ENCODE assay signal across 8 cellular contexts in genomic region chr19:48900477-48901452, GRCh38. TPM values are rescaled to one million over a fixed set of nuclear protein-coding genes. Genes with fewer than 3 reads are reported as not detected.
DNase-seq lines count a peak whose midpoint lies in the region; ATAC-seq, FAIRE-seq and TF ChIP-seq lines count a peak whose summit lies in the region.

No MANE protein-coding gene starts in this region.

- peaks cover 23% of the 10 kb centered on the region for H3K36me3 Mint-ChIP-seq in central memory CD8-positive, alpha-beta T cell (ENCODE audit: insufficient read depth)

- H3K36me3 ChIP-seq in Peyer's patch (peaks cover 0 to 19% (median 0%) of the 10 kb centered on the region in 3 donors), HepG2 (replicated peaks in 1 of 2; ENCODE audit: control insufficient read depth in 1 of 2, insufficient read depth in 2 of 2, low read length in 2 of 2) (peaks cover 3 to 11% of the 10 kb centered on the region in 2 experiments; a peak in 4 of 5 replicates)

- DNase-seq in stimulated activated CD4-positive, alpha-beta T cell treated with anti-CD3 and anti-CD28 coated beads, Interleukin-4, amount 100 ng/mL, for 24 hours = peak; percentile 9
- no peak for DNase-seq in stimulated activated CD4-positive, alpha-beta T cell treated with anti-CD3 and anti-CD28 coated beads, Interleukin-2, amount 100 ng/mL, for 48 hours
- DNase-seq in Peyer's patch (peak in 1 of 3 donors; percentile 53), HepG2 (ENCODE audit: low spot score) (peak; percentile 29), superior temporal gyrus (ENCODE audit: extremely low spot score) (peak; percentile 26), NCI-H345 treated with DMSO at 0.1 percent for 48 hours (lab: John Stamatoyannopoulos, UW; ENCODE audit: unreplicated experiment) (no peak)
- DNase-seq in central memory CD8-positive, alpha-beta T cell (ENCODE audit: low spot score in 2 of 2) = no peak

- H3K4me2 ChIP-seq in HepG2 (ENCODE audit: low read depth, low read length) = peak overlapping the region; percentile 78

- 24% methylated on average over 7 of the region's 25 CpGs for WGBS in HepG2 (ENCODE audit: low lambda C conversion rate)

- H3K9me3 ChIP-seq in Peyer's patch = no peaks in the 10 kb centered on the region
- no peaks in the 10 kb centered on the region for H3K9me3 ChIP-seq in HepG2 (ENCODE audit: low read length)

- TSS peak; percentile 84 for BruUV-seq in HepG2 (replicated peaks; lab: Mats Ljungman, UMichigan)

- TF ChIP-seq EP300 in HepG2 (IDR thresholded peaks at IDR 0.05; ENCODE audit: low read depth in 2 of 2, low read length in 2 of 2) (no peak), HepG2 (CRISPR knock-in tag; IDR thresholded peaks at IDR 0.05; ENCODE audit: borderline replicate concordance) (no peak)

- in situ Hi-C loops in HepG2 (cut with HindIII; ENCODE audit: extremely low pct_ligation_motif_present, low pct_unique_long_range_greater_than_20kb) = no loop called here

- peak overlapping the region; percentile 97 for H3K27ac Mint-ChIP-seq in central memory CD8-positive, alpha-beta T cell (ENCODE audit: low read depth)

- H3K27ac ChIP-seq in Peyer's patch = peak overlapping the region; percentile 79 to 88 (median 84)
- H3K27ac ChIP-seq in HepG2 (ENCODE audit: extremely low read length, insufficient read depth, low read length) = peak overlapping the region; percentile 77

- peaks cover 0 to 20% (median 0%) of the 10 kb centered on the region in 4 donors for H3K4me1 ChIP-seq in Peyer's patch
- peaks cover 42% of the 10 kb centered on the region for H3K4me1 ChIP-seq in HepG2 (ENCODE audit: insufficient read depth, low read length)

- intact Hi-C loops in HepG2 (cut with micrococcal nuclease; ENCODE audit: unreplicated experiment) = loop anchor here (2.0 kb wide), 1 partner anchor 62 kb away; no protein-coding TSS in a partner anchor

- TF ChIP-seq POLR2A in Peyer's patch (IDR thresholded peaks at IDR 0.05) (no peak), HepG2 (IDR thresholded peaks at IDR 0.05; ENCODE audit: insufficient read depth in 1 of 2, low read depth in 2 of 2, low read length in 2 of 2) (no peak)

- CTCF ChIA-PET in HepG2 (lab: Yijun Ruan, JAX; ENCODE audit: low intra/inter-chr PET ratio, low total read pairs) = no interaction called here

- POLR2A ChIA-PET in HepG2 (lab: Yijun Ruan, JAX) = interaction anchor here (0.5 to 3.1 kb wide), 18 partner anchors 14 to 282 kb away, joined by 3 to 26 read pairs (median 6); partner anchors contain the start of genes BAX, DHDH, FTL and GYS1

- H3K4me3 Mint-ChIP-seq in central memory CD8-positive, alpha-beta T cell = peak overlapping the region; percentile 97

- H3K27me3 ChIP-seq in Peyer's patch = no peaks in the 10 kb centered on the region
- no peaks in the 10 kb centered on the region; a peak in 1 of 5 replicates for H3K27me3 ChIP-seq in HepG2 (ENCODE audit: control insufficient read depth in 1 of 2, insufficient read depth in 2 of 2, low read length in 2 of 2)

- peaks cover 14% of the 10 kb centered on the region for H3K79me2 ChIP-seq in HepG2 (ENCODE audit: insufficient read depth, low read length)

- peaks cover 38% of the 10 kb centered on the region for H3K4me1 Mint-ChIP-seq in central memory CD8-positive, alpha-beta T cell

- TF ChIP-seq CTCF in Peyer's patch (IDR thresholded peaks at IDR 0.05) (no peak), HepG2 (CRISPR knock-in tag; IDR thresholded peaks at IDR 0.05) (no peak)

- no peak overlapping the region for H2AFZ ChIP-seq in HepG2 (ENCODE audit: low read length)

- peak overlapping the region; percentile 84 for H3K9ac ChIP-seq in HepG2 (ENCODE audit: insufficient read depth, low read depth, low read length)

- TF ChIP-seq RAD21 in HepG2 (CRISPR knock-in tag; IDR thresholded peaks at IDR 0.05) = no peak

- H3K27me3 Mint-ChIP-seq in central memory CD8-positive, alpha-beta T cell = peaks cover 11% of the 10 kb centered on the region

- peak; percentile 80 for FAIRE-seq in HepG2 (lab: Jason Lieb, UNC)

- H3K9me3 Mint-ChIP-seq in central memory CD8-positive, alpha-beta T cell = no peaks in the 10 kb centered on the region

- H4K20me1 ChIP-seq in HepG2 (ENCODE audit: insufficient read depth, low read length) = no peaks in the 10 kb centered on the region

- ATAC-seq in central memory CD8-positive, alpha-beta T cell (replicated peaks; ENCODE audit: extremely low read depth, poor library complexity, severe bottlenecking) = peak; percentile 24
- ATAC-seq in HepG2 (peak; percentile 31), GM19023 (IDR thresholded peaks at IDR 0.05; ENCODE audit: unreplicated experiment) (no peak)

- H3K4me3 ChIP-seq in Peyer's patch (peak overlapping the region; percentile 55 to 94 (median 76)), HepG2 (replicated peaks in 1 of 3; ENCODE audit: insufficient read depth in 1 of 3, low read depth in 2 of 3, low read length in 3 of 3) (peak overlapping the region; percentile 73 to 97 (median 96))

RNA-seq across cellular contexts. Expression of gene NUCB1, which starts 0.7 kb away (rescaled TPM):
- total RNA-seq in Peyer's patch (100 to 1,000 TPM; 154 to 506 (median 444) TPM), HepG2 (2016; rRNA removed; fragmentation: Illumina TruSeq; extraction: Trizol) (34.3 and 82.3 TPM in 2 replicates)
- total RNA-seq in HepG2 (2016; cell fraction: cytosol; rRNA removed; fragmentation: Illumina TruSeq; extraction: Trizol; ENCODE audit: low read depth) = 9.0 and 9.7 TPM in 2 replicates
- 28.8 and 87.6 TPM in 2 replicates for total RNA-seq in HepG2 (2016; cell fraction: insoluble cytoplasmic fraction; rRNA removed; fragmentation: Illumina TruSeq; extraction: Trizol)
- total RNA-seq in HepG2 (2016; cell fraction: membrane; rRNA removed; fragmentation: Illumina TruSeq; extraction: Trizol) = 25.3 and 25.9 TPM in 2 replicates
- 82.3 and 93.1 TPM in 2 replicates for total RNA-seq in HepG2 (2016; cell fraction: nucleus; rRNA removed; fragmentation: Illumina TruSeq; extraction: Trizol)
- polyA plus RNA-seq in HepG2 (2011; rRNA removed) = 106 and 144 TPM in 2 replicates
- polyA plus RNA-seq in HepG2 (2011; cell fraction: cytosol; rRNA removed) = 86.9 and 132 TPM in 2 replicates
- polyA plus RNA-seq in HepG2 (2011; cell fraction: nucleus; rRNA removed) = 169 and 200 TPM in 2 replicates
- 83.2 and 101 TPM in 2 replicates for polyA plus RNA-seq in HepG2 (2012)
- polyA plus RNA-seq in HepG2 (2016; cell fraction: cytosol; fragmentation: Illumina TruSeq; extraction: Trizol; ENCODE audit: low read depth) = 16.8 and 17.5 TPM in 2 replicates
- polyA plus RNA-seq in HepG2 (2016; cell fraction: insoluble cytoplasmic fraction; fragmentation: Illumina TruSeq; extraction: Trizol; ENCODE audit: low read depth) = 32.3 and 40.2 TPM in 2 replicates
- polyA plus RNA-seq in HepG2 (2016; cell fraction: membrane; fragmentation: Illumina TruSeq; extraction: Trizol; ENCODE audit: low read depth) = 25.6 and 28.2 TPM in 2 replicates
- polyA plus RNA-seq in HepG2 (2016; cell fraction: nucleus; fragmentation: Illumina TruSeq; extraction: Trizol; ENCODE audit: insufficient read depth, low read depth) = 164 and 172 TPM in 2 replicates
- polyA minus RNA-seq in HepG2 (2011; rRNA and poly(A)+ RNA removed; ENCODE audit: low replicate concordance) = 57.6 and 72.0 TPM in 2 replicates
- 40.4 and 44.8 TPM in 2 replicates for polyA minus RNA-seq in HepG2 (2011; cell fraction: cytosol; rRNA and poly(A)+ RNA removed)
- polyA minus RNA-seq in HepG2 (2011; cell fraction: nucleus; rRNA and poly(A)+ RNA removed) = 23.2 and 25.9 TPM in 2 replicates

RNA-seq across cellular contexts. Expression of gene TULP2, which starts 2.2 kb away (rescaled TPM):
- not detected for total RNA-seq in Peyer's patch
- total RNA-seq in HepG2 (2016; rRNA removed; fragmentation: Illumina TruSeq; extraction: Trizol) = not detected in 2 replicates
- total RNA-seq in HepG2 (2016; cell fraction: cytosol; rRNA removed; fragmentation: Illumina TruSeq; extraction: Trizol; ENCODE audit: low read depth) = not detected in 2 replicates
- not detected in 2 replicates for total RNA-seq in HepG2 (2016; cell fraction: insoluble cytoplasmic fraction; rRNA removed; fragmentation: Illumina TruSeq; extraction: Trizol)
- total RNA-seq in HepG2 (2016; cell fraction: membrane; rRNA removed; fragmentation: Illumina TruSeq; extraction: Trizol) = 0.12 TPM in 1 of 2 replicates, not detected in the other
- total RNA-seq in HepG2 (2016; cell fraction: nucleus; rRNA removed; fragmentation: Illumina TruSeq; extraction: Trizol) = not detected in 2 replicates
- polyA plus RNA-seq in HepG2 (2011; rRNA removed) = 0.04 and 0.08 TPM in 2 replicates
- 0.04 and 0.11 TPM in 2 replicates for polyA plus RNA-seq in HepG2 (2011; cell fraction: cytosol; rRNA removed)
- 0.23 and 0.24 TPM in 2 replicates for polyA plus RNA-seq in HepG2 (2011; cell fraction: nucleus; rRNA removed)
- 0.19 TPM in 1 of 2 replicates, not detected in the other for polyA plus RNA-seq in HepG2 (2012)
- not detected in 2 replicates for polyA plus RNA-seq in HepG2 (2016; cell fraction: cytosol; fragmentation: Illumina TruSeq; extraction: Trizol; ENCODE audit: low read depth)
- polyA plus RNA-seq in HepG2 (2016; cell fraction: insoluble cytoplasmic fraction; fragmentation: Illumina TruSeq; extraction: Trizol; ENCODE audit: low read depth) = not detected in 2 replicates
- not detected in 2 replicates for polyA plus RNA-seq in HepG2 (2016; cell fraction: membrane; fragmentation: Illumina TruSeq; extraction: Trizol; ENCODE audit: low read depth)
- polyA plus RNA-seq in HepG2 (2016; cell fraction: nucleus; fragmentation: Illumina TruSeq; extraction: Trizol; ENCODE audit: insufficient read depth, low read depth) = not detected in 2 replicates
- 0.24 TPM in 1 of 2 replicates, not detected in the other for polyA minus RNA-seq in HepG2 (2011; rRNA and poly(A)+ RNA removed; ENCODE audit: low replicate concordance)
- not detected in 2 replicates for polyA minus RNA-seq in HepG2 (2011; cell fraction: cytosol; rRNA and poly(A)+ RNA removed)
- not detected in 2 replicates for polyA minus RNA-seq in HepG2 (2011; cell fraction: nucleus; rRNA and poly(A)+ RNA removed)

RNA-seq across cellular contexts. Expression of gene PPP1R15A, which starts 28.5 kb away (rescaled TPM):
- total RNA-seq in Peyer's patch (100 to 1,000 TPM in 2 of 4 donors, 10 to 100 TPM in 2; 39.2 to 198 (median 80.3) TPM), HepG2 (2016; rRNA removed; fragmentation: Illumina TruSeq; extraction: Trizol) (7.8 and 18.5 TPM in 2 replicates)
- total RNA-seq in HepG2 (2016; cell fraction: cytosol; rRNA removed; fragmentation: Illumina TruSeq; extraction: Trizol; ENCODE audit: low read depth) = 7.7 and 7.9 TPM in 2 replicates
- 6.4 and 19.6 TPM in 2 replicates for total RNA-seq in HepG2 (2016; cell fraction: insoluble cytoplasmic fraction; rRNA removed; fragmentation: Illumina TruSeq; extraction: Trizol)
- 5.7 and 6.5 TPM in 2 replicates for total RNA-seq in HepG2 (2016; cell fraction: membrane; rRNA removed; fragmentation: Illumina TruSeq; extraction: Trizol)
- 25.9 and 29.7 TPM in 2 replicates for total RNA-seq in HepG2 (2016; cell fraction: nucleus; rRNA removed; fragmentation: Illumina TruSeq; extraction: Trizol)
- 15.2 and 15.6 TPM in 2 replicates for polyA plus RNA-seq in HepG2 (2011; rRNA removed)
- 10.5 and 12.8 TPM in 2 replicates for polyA plus RNA-seq in HepG2 (2011; cell fraction: cytosol; rRNA removed)
- polyA plus RNA-seq in HepG2 (2011; cell fraction: nucleus; rRNA removed) = 28.4 and 34.0 TPM in 2 replicates
- 12.6 and 18.1 TPM in 2 replicates for polyA plus RNA-seq in HepG2 (2012)
- 2.1 and 2.4 TPM in 2 replicates for polyA plus RNA-seq in HepG2 (2016; cell fraction: cytosol; fragmentation: Illumina TruSeq; extraction: Trizol; ENCODE audit: low read depth)
- 8.2 and 10.1 TPM in 2 replicates for polyA plus RNA-seq in HepG2 (2016; cell fraction: insoluble cytoplasmic fraction; fragmentation: Illumina TruSeq; extraction: Trizol; ENCODE audit: low read depth)
- 3.9 and 4.1 TPM in 2 replicates for polyA plus RNA-seq in HepG2 (2016; cell fraction: membrane; fragmentation: Illumina TruSeq; extraction: Trizol; ENCODE audit: low read depth)
- 36.9 and 39.2 TPM in 2 replicates for polyA plus RNA-seq in HepG2 (2016; cell fraction: nucleus; fragmentation: Illumina TruSeq; extraction: Trizol; ENCODE audit: insufficient read depth, low read depth)
- 12.5 and 17.7 TPM in 2 replicates for polyA minus RNA-seq in HepG2 (2011; rRNA and poly(A)+ RNA removed; ENCODE audit: low replicate concordance)
- polyA minus RNA-seq in HepG2 (2011; cell fraction: cytosol; rRNA and poly(A)+ RNA removed) = 9.8 and 12.8 TPM in 2 replicates
- polyA minus RNA-seq in HepG2 (2011; cell fraction: nucleus; rRNA and poly(A)+ RNA removed) = 34.6 and 36.1 TPM in 2 replicates

RNA-seq across cellular contexts. Expression of gene PLEKHA4, which starts 32.3 kb away (rescaled TPM):
- total RNA-seq in Peyer's patch (10 to 100 TPM in 1 of 4 donors, 1 to 10 TPM in 3; 2.8 to 38.8 (median 5.9) TPM), HepG2 (2016; rRNA removed; fragmentation: Illumina TruSeq; extraction: Trizol) (4.3 and 6.0 TPM in 2 replicates)
- total RNA-seq in HepG2 (2016; cell fraction: cytosol; rRNA removed; fragmentation: Illumina TruSeq; extraction: Trizol; ENCODE audit: low read depth) = 3.7 and 5.1 TPM in 2 replicates
- total RNA-seq in HepG2 (2016; cell fraction: insoluble cytoplasmic fraction; rRNA removed; fragmentation: Illumina TruSeq; extraction: Trizol) = 3.0 and 5.6 TPM in 2 replicates
- 4.6 and 5.1 TPM in 2 replicates for total RNA-seq in HepG2 (2016; cell fraction: membrane; rRNA removed; fragmentation: Illumina TruSeq; extraction: Trizol)
- total RNA-seq in HepG2 (2016; cell fraction: nucleus; rRNA removed; fragmentation: Illumina TruSeq; extraction: Trizol) = 5.1 and 5.4 TPM in 2 replicates
- 4.8 and 6.0 TPM in 2 replicates for polyA plus RNA-seq in HepG2 (2011; rRNA removed)
- polyA plus RNA-seq in HepG2 (2011; cell fraction: cytosol; rRNA removed) = 2.3 and 4.7 TPM in 2 replicates
- 16.9 and 18.5 TPM in 2 replicates for polyA plus RNA-seq in HepG2 (2011; cell fraction: nucleus; rRNA removed)
- polyA plus RNA-seq in HepG2 (2012) = 3.4 TPM in 2 replicates
- 1.3 and 2.3 TPM in 2 replicates for polyA plus RNA-seq in HepG2 (2016; cell fraction: cytosol; fragmentation: Illumina TruSeq; extraction: Trizol; ENCODE audit: low read depth)
- 5.4 and 7.3 TPM in 2 replicates for polyA plus RNA-seq in HepG2 (2016; cell fraction: insoluble cytoplasmic fraction; fragmentation: Illumina TruSeq; extraction: Trizol; ENCODE audit: low read depth)
- 3.8 and 5.1 TPM in 2 replicates for polyA plus RNA-seq in HepG2 (2016; cell fraction: membrane; fragmentation: Illumina TruSeq; extraction: Trizol; ENCODE audit: low read depth)
- 11.7 and 12.4 TPM in 2 replicates for polyA plus RNA-seq in HepG2 (2016; cell fraction: nucleus; fragmentation: Illumina TruSeq; extraction: Trizol; ENCODE audit: insufficient read depth, low read depth)
- 0.70 and 1.2 TPM in 2 replicates for polyA minus RNA-seq in HepG2 (2011; rRNA and poly(A)+ RNA removed; ENCODE audit: low replicate concordance)
- 3.6 TPM in 2 replicates for polyA minus RNA-seq in HepG2 (2011; cell fraction: cytosol; rRNA and poly(A)+ RNA removed)
- 1.7 and 3.1 TPM in 2 replicates for polyA minus RNA-seq in HepG2 (2011; cell fraction: nucleus; rRNA and poly(A)+ RNA removed)

RNA-seq across cellular contexts. Expression of gene DHDH, which starts 32.7 kb away (rescaled TPM):
- 10 to 100 TPM in 3 of 4 donors, not detected in 1; 14.6 to 55.5 (median 45.9) TPM for total RNA-seq in Peyer's patch
- total RNA-seq in HepG2 (2016; rRNA removed; fragmentation: Illumina TruSeq; extraction: Trizol) = 0.13 and 0.29 TPM in 2 replicates
- not detected in 2 replicates for total RNA-seq in HepG2 (2016; cell fraction: cytosol; rRNA removed; fragmentation: Illumina TruSeq; extraction: Trizol; ENCODE audit: low read depth)
- total RNA-seq in HepG2 (2016; cell fraction: insoluble cytoplasmic fraction; rRNA removed; fragmentation: Illumina TruSeq; extraction: Trizol) = 0.30 TPM in 1 of 2 replicates, not detected in the other
- total RNA-seq in HepG2 (2016; cell fraction: membrane; rRNA removed; fragmentation: Illumina TruSeq; extraction: Trizol) = not detected in 2 replicates
- total RNA-seq in HepG2 (2016; cell fraction: nucleus; rRNA removed; fragmentation: Illumina TruSeq; extraction: Trizol) = not detected in 2 replicates
- 0.91 and 1.9 TPM in 2 replicates for polyA plus RNA-seq in HepG2 (2011; rRNA removed)
- 1.8 and 2.5 TPM in 2 replicates for polyA plus RNA-seq in HepG2 (2011; cell fraction: cytosol; rRNA removed)
- 1.9 and 2.8 TPM in 2 replicates for polyA plus RNA-seq in HepG2 (2011; cell fraction: nucleus; rRNA removed)
- 1.0 and 3.6 TPM in 2 replicates for polyA plus RNA-seq in HepG2 (2012)
- polyA plus RNA-seq in HepG2 (2016; cell fraction: cytosol; fragmentation: Illumina TruSeq; extraction: Trizol; ENCODE audit: low read depth) = not detected in 2 replicates
- not detected in 2 replicates for polyA plus RNA-seq in HepG2 (2016; cell fraction: insoluble cytoplasmic fraction; fragmentation: Illumina TruSeq; extraction: Trizol; ENCODE audit: low read depth)
- not detected in 2 replicates for polyA plus RNA-seq in HepG2 (2016; cell fraction: membrane; fragmentation: Illumina TruSeq; extraction: Trizol; ENCODE audit: low read depth)
- polyA plus RNA-seq in HepG2 (2016; cell fraction: nucleus; fragmentation: Illumina TruSeq; extraction: Trizol; ENCODE audit: insufficient read depth, low read depth) = not detected in 2 replicates
- polyA minus RNA-seq in HepG2 (2011; rRNA and poly(A)+ RNA removed; ENCODE audit: low replicate concordance) = 0.37 and 0.50 TPM in 2 replicates
- not detected in 2 replicates for polyA minus RNA-seq in HepG2 (2011; cell fraction: cytosol; rRNA and poly(A)+ RNA removed)
- polyA minus RNA-seq in HepG2 (2011; cell fraction: nucleus; rRNA and poly(A)+ RNA removed) = 0.77 TPM in 1 of 2 replicates, not detected in the other

Comparison
In these comparisons a context has a peak if more than half of its experiments do, and no peak if none do; other contexts are left out.
1. DNase-seq: peak in stimulated activated CD4-positive, alpha-beta T cell treated with anti-CD3 and anti-CD28 coated beads, Interleukin-4, amount 100 ng/mL, for 24 hours (single experiment), HepG2 (single experiment) and superior temporal gyrus (single experiment); none in stimulated activated CD4-positive, alpha-beta T cell treated with anti-CD3 and anti-CD28 coated beads, Interleukin-2, amount 100 ng/mL, for 48 hours (0 of 2), central memory CD8-positive, alpha-beta T cell (0 of 2) and NCI-H345 treated with DMSO at 0.1 percent for 48 hours (single experiment).